In genomic region chr12:2064078-2064507, GRCh38 we compare ENCODE assay signal across 9 cellular contexts. TPM values are rescaled to one million over a fixed set of nuclear protein-coding genes. Genes with fewer than 3 reads are reported as not detected.
DNase-seq lines count a peak whose midpoint lies in the region; ATAC-seq and TF ChIP-seq lines count a peak whose summit lies in the region.
"Had no signal": no experiment of that assay in that cellular context is flagged by ENCODE, and none has a peak within 500 bp of the region (broad histone marks: within the 10 kb centered on the region; RNA-seq: fewer than 3 reads in every experiment).

No MANE protein-coding gene starts in this region.

- peak; percentile 82 for ATAC-seq in stimulated activated naive CD8-positive, alpha-beta T cell treated with anti-CD3 and anti-CD28 coated beads, Interleukin-15, amount 100 ng/mL, for 72 hours
- ATAC-seq in GM18519 (IDR thresholded peaks at IDR 0.05; ENCODE audit: low FRiP score, unreplicated experiment) (no peak), HG02870 (IDR thresholded peaks at IDR 0.05; ENCODE audit: unreplicated experiment) (no peak)

- H3K4me1 Mint-ChIP-seq in stimulated activated naive CD8-positive, alpha-beta T cell treated with anti-CD3 and anti-CD28 coated beads, Interleukin-15, amount 100 ng/mL, for 72 hours: peaks cover 8% of the 10 kb centered on the region

- H3K4me3 Mint-ChIP-seq in stimulated activated naive CD8-positive, alpha-beta T cell treated with anti-CD3 and anti-CD28 coated beads, Interleukin-15, amount 100 ng/mL, for 72 hours: peak overlapping the region; percentile 64 to 69

- no peak for TF ChIP-seq CTCF in fibroblast of mammary gland (conservative IDR thresholded peaks at IDR 0.05; ENCODE audit: control insufficient read depth, insufficient read depth, low read depth, low read length)

- peaks cover 20% of the 10 kb centered on the region for H3K27me3 Mint-ChIP-seq in stimulated activated naive CD8-positive, alpha-beta T cell treated with anti-CD3 and anti-CD28 coated beads, Interleukin-15, amount 100 ng/mL, for 72 hours

- H3K27ac Mint-ChIP-seq in stimulated activated naive CD8-positive, alpha-beta T cell treated with anti-CD3 and anti-CD28 coated beads, Interleukin-15, amount 100 ng/mL, for 72 hours: peak overlapping the region; percentile 93 to 94

- DNase-seq in SIG-M5 treated with dmso at 0.1 percent for 504 hours (lab: John Stamatoyannopoulos, UW; ENCODE audit: unreplicated experiment) (peak; percentile 74), SIG-M5 (lab: John Stamatoyannopoulos, UW) (no peak), RPMI7951 (ENCODE audit: low read depth) (peak; percentile 83), fibroblast of mammary gland (ENCODE audit: low read depth) (peak; percentile 49), HuH-7 (ENCODE audit: low spot score) (no peak)
- DNase-seq in stimulated activated naive CD8-positive, alpha-beta T cell treated with anti-CD3 and anti-CD28 coated beads, Interleukin-15, amount 100 ng/mL, for 72 hours: peak; percentile 11 to 26

- no peak overlapping the region for H3K4me3 ChIP-seq in fibroblast of mammary gland (ENCODE audit: control insufficient read depth, low read depth, low read length)

- peaks cover 1 to 2% of the 10 kb centered on the region in 2 donors for H3K9me3 Mint-ChIP-seq in stimulated activated naive CD8-positive, alpha-beta T cell treated with anti-CD3 and anti-CD28 coated beads, Interleukin-15, amount 100 ng/mL, for 72 hours

RNA-seq across cellular contexts. Expression of gene CACNA1C, which starts 11.3 kb away (rescaled TPM):
- 0.98 and 1.6 TPM in 2 replicates for total RNA-seq in RPMI7951 (2014; rRNA removed; shearing (Covaris generic))
- total RNA-seq: endothelial cell of umbilical vein had no signal

RNA-seq across cellular contexts. Expression of gene DCP1B, which starts 59.8 kb away (rescaled TPM):
- 9.0 and 11.2 TPM in 2 replicates for total RNA-seq in RPMI7951 (2014; rRNA removed; shearing (Covaris generic))

Comparison
In these comparisons a context has a peak if more than half of its experiments do, and no peak if none do; other contexts are left out.
1. DNase-seq: peak in SIG-M5 treated with dmso at 0.1 percent for 504 hours (single experiment), RPMI7951 (single experiment), fibroblast of mammary gland (single experiment) and stimulated activated naive CD8-positive, alpha-beta T cell treated with anti-CD3 and anti-CD28 coated beads, Interleukin-15, amount 100 ng/mL, for 72 hours (2 of 2); none in SIG-M5 (single experiment) and HuH-7 (single experiment).